29 cellular contexts compared by ENCODE assay signal in the genomic region with DNA sequence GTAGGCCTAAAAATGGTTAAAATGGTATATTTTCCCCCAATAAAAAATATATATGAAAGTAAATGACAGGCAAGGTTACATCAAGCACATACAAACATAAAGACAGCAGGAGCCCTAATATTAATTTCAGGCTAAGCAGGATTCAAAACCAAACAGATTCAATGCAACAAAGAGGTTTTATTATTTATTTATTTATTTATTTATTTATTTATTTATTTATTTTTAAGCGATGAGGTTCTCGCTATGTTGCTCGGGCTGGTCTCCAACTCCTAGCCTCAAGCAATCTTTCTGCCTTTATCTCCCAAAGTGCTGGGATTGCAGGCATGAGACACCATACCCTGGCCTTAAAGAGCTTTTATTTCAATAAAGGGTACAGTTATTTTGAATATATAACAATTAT.
"Had no signal": no experiment of that assay in that cellular context is flagged by ENCODE, and none has a peak within 500 bp of the region (broad histone marks: within the 10 kb centered on the region; RNA-seq: fewer than 3 reads in every experiment).

No MANE protein-coding gene starts in this region.

- H3K27me3 Mint-ChIP-seq: stimulated activated naive CD8-positive, alpha-beta T cell treated with anti-CD3 and anti-CD28 coated beads, Interleukin-15, amount 100 ng/mL, for 72 hours; type B pancreatic cell had no signal

- H3K36me3 ChIP-seq: stomach, suprapubic skin, thoracic aorta, thyroid gland, tibial artery, tibial nerve, transverse colon, upper lobe of left lung, upper lobe of right lung, uterus, vagina had no signal

- H3K9me3 ChIP-seq: testis, thyroid gland, uterus, vagina had no signal

- H3K27me3 ChIP-seq: stomach, suprapubic skin, testis, thyroid gland, tibial nerve, transverse colon, upper lobe of left lung, upper lobe of right lung, uterus, vagina had no signal

- FAIRE-seq: urothelium cell line had no signal

- H3K27ac ChIP-seq: stomach, suprapubic skin, testis, thoracic aorta, thyroid gland, tibial artery, tibial nerve, transverse colon, upper lobe of left lung, upper lobe of right lung, uterus, vagina had no signal

- H3K4me1 ChIP-seq: stomach, testis, thyroid gland, tibial artery, tibial nerve, transverse colon, upper lobe of right lung, uterus, vagina had no signal

- H3K4me3 ChIP-seq: stomach, suprapubic skin, testis, thoracic aorta, thyroid gland, tibial artery, tibial nerve, transverse colon, upper lobe of left lung, upper lobe of right lung, uterus, vagina had no signal

- DNase-seq: stimulated activated CD4-positive, alpha-beta T cell treated with anti-CD3 and anti-CD28 coated beads, Interleukin-2, amount 100 ng/mL, for 48 hours; stimulated activated CD4-positive, alpha-beta T cell treated with anti-CD3 and anti-CD28 coated beads, Interleukin-4, amount 100 ng/mL, for 1 hour; stimulated activated CD4-positive, alpha-beta T cell treated with anti-CD3 and anti-CD28 coated beads, Interleukin-4, amount 100 ng/mL, for 24 hours; stimulated activated CD4-positive, alpha-beta T cell treated with anti-CD3 and anti-CD28 coated beads, Interleukin-4, amount 100 ng/mL, for 4 hours; stimulated activated CD8-positive, alpha-beta memory T cell treated with anti-CD3 and anti-CD28 coated beads, Interleukin-4, amount 100 ng/mL, for 48 hours; stimulated activated naive B cell treated with anti-CD40 and anti-IgM and Interleukin-4, amounts not matched to agents 10 μg/mL and 1 μg/mL and 100 μg/mL, for 72 hours; stimulated activated naive CD4-positive, alpha-beta T cell; stimulated activated naive CD4-positive, alpha-beta T cell treated with Interleukin-2 at 50 U/mL for 16 hours; stimulated activated naive CD8-positive, alpha-beta T cell treated with anti-CD3 and anti-CD28 coated beads, Interleukin-15, amount 100 ng/mL, for 72 hours; stimulated activated naive CD8-positive, alpha-beta T cell treated with anti-CD3 and anti-CD28 coated beads, Interleukin-15, Interleukin-2, amounts not matched to agents 100 U/mL and 50 U/mL, for 24 hours; stomach; substantia nigra; testis; thyroid gland; tibial artery; transverse colon; trophoblast cell; upper lobe of left lung; upper lobe of right lung; uterus had no signal

- H3K27ac Mint-ChIP-seq: stimulated activated effector memory CD8-positive, alpha-beta T cell treated with anti-CD3 and anti-CD28 coated beads, Interleukin-12 subunit alpha, Interleukin-12 subunit beta, amount 100 ng/mL, for 72 hours; stimulated activated memory B cell treated with anti-CD40 and anti-IgM and Interleukin-4, amounts not matched to agents 10 μg/mL and 1 μg/mL and 100 μg/mL, for 72 hours; stimulated activated naive B cell treated with anti-CD40 and anti-IgM and Interleukin-4, amounts not matched to agents 10 μg/mL and 1 μg/mL and 100 μg/mL, for 72 hours; stimulated activated naive CD8-positive, alpha-beta T cell treated with anti-CD3 and anti-CD28 coated beads, Interleukin-15, amount 100 ng/mL, for 72 hours; stimulated activated naive CD8-positive, alpha-beta T cell treated with anti-CD3 and anti-CD28 coated beads, Interleukin-15, Interleukin-2, amounts not matched to agents 100 ng/mL and 50 ng/mL, for 24 hours; type B pancreatic cell had no signal

- H3K36me3 Mint-ChIP-seq: stimulated activated effector memory CD8-positive, alpha-beta T cell treated with anti-CD3 and anti-CD28 coated beads, Interleukin-12 subunit alpha, Interleukin-12 subunit beta, amount 100 ng/mL, for 72 hours; stimulated activated memory B cell treated with anti-CD40 and anti-IgM and Interleukin-4, amounts not matched to agents 10 μg/mL and 1 μg/mL and 100 μg/mL, for 72 hours; type B pancreatic cell had no signal

- H3K4me3 Mint-ChIP-seq: stimulated activated effector memory CD8-positive, alpha-beta T cell treated with anti-CD3 and anti-CD28 coated beads, Interleukin-12 subunit alpha, Interleukin-12 subunit beta, amount 100 ng/mL, for 72 hours; stimulated activated memory B cell treated with anti-CD40 and anti-IgM and Interleukin-4, amounts not matched to agents 10 μg/mL and 1 μg/mL and 100 μg/mL, for 72 hours; stimulated activated naive B cell treated with anti-CD40 and anti-IgM and Interleukin-4, amounts not matched to agents 10 μg/mL and 1 μg/mL and 100 μg/mL, for 72 hours; stimulated activated naive CD8-positive, alpha-beta T cell treated with anti-CD3 and anti-CD28 coated beads, Interleukin-15, amount 100 ng/mL, for 72 hours; stimulated activated naive CD8-positive, alpha-beta T cell treated with anti-CD3 and anti-CD28 coated beads, Interleukin-15, Interleukin-2, amounts not matched to agents 100 ng/mL and 50 ng/mL, for 24 hours; type B pancreatic cell had no signal

- H3K4me1 Mint-ChIP-seq: stimulated activated effector memory CD8-positive, alpha-beta T cell treated with anti-CD3 and anti-CD28 coated beads, Interleukin-12 subunit alpha, Interleukin-12 subunit beta, amount 100 ng/mL, for 72 hours; stimulated activated memory B cell treated with anti-CD40 and anti-IgM and Interleukin-4, amounts not matched to agents 10 μg/mL and 1 μg/mL and 100 μg/mL, for 72 hours had no signal

- ATAC-seq: stimulated activated effector memory CD8-positive, alpha-beta T cell treated with anti-CD3 and anti-CD28 coated beads, Interleukin-12 subunit alpha, Interleukin-12 subunit beta, amount 100 ng/mL, for 72 hours; stimulated activated memory B cell treated with anti-CD40 and anti-IgM and Interleukin-4, amounts not matched to agents 10 μg/mL and 1 μg/mL and 100 μg/mL, for 72 hours; stimulated activated naive B cell treated with anti-CD40 and anti-IgM and Interleukin-4, amounts not matched to agents 10 μg/mL and 1 μg/mL and 100 μg/mL, for 72 hours; stimulated activated naive CD8-positive, alpha-beta T cell treated with anti-CD3 and anti-CD28 coated beads, Interleukin-15, amount 100 ng/mL, for 72 hours; stimulated activated naive CD8-positive, alpha-beta T cell treated with anti-CD3 and anti-CD28 coated beads, Interleukin-15, Interleukin-2, amounts not matched to agents 100 U/mL and 50 U/mL, for 24 hours; upper lobe of right lung had no signal
